ENCODE assay signal across 17 cellular contexts in the genomic region with DNA sequence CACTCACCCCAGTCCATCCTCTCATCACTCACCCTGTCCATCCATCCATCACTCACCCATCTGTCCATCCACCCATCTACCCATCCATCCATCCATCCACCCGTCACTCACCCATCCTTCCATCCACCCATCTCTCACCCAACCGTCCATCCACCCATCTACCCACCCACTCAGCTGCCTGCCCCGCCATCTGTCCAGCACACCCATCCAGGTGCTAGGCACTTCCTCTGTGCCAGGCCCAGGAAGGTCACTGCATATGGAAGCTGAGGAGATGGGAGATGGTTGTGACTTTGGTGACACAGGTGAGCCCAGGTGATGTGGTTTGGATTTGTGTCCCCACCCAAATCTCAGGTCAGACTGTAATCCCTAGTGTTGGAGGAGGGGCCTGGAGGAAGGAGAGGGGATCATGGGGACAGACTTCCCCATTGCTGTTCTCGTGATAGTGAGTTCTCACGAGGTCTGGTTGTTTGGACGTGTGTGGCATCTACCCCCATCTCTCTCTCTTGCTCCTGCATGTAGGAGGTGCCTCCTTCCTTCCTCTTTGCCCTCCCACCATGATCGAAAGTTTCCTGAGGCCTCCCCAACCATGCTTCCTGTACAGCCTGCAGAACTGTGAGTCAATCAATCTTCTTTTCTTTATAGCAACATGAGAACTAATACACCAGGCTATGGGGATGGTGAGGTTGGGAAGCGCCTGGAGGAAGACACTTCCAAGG. TPM values are rescaled to one million over a fixed set of nuclear protein-coding genes. Genes with fewer than 3 reads are reported as not detected.
DNase-seq lines count a peak whose midpoint lies in the region; ATAC-seq and TF ChIP-seq lines count a peak whose summit lies in the region.
"Had no signal": no experiment of that assay in that cellular context is flagged by ENCODE, and none has a peak within 500 bp of the region (broad histone marks: within the 10 kb centered on the region; RNA-seq: fewer than 3 reads in every experiment).

No MANE protein-coding gene starts in this region.

- CTCF ChIA-PET in activated CD4-positive, alpha-beta T cell treated with anti-CD3 and anti-CD28 coated beads for 36 hours (lab: Charles Lee), result no interaction called here

- TF ChIP-seq POLR2A in NB4 (IDR thresholded peaks at IDR 0.05; ENCODE audit: extremely low read depth, insufficient read length), result no peak

- H3K36me3 ChIP-seq in GM23338 (ENCODE audit: insufficient read depth), result 0 out of 2 replicates have a peak, but pooled peaks cover 12% of the 10 kb centered on the region

- no peaks in the 10 kb centered on the region for H3K79me2 ChIP-seq in GM23338 (replicated peaks; ENCODE audit: insufficient read depth)

- H3K27me3 ChIP-seq in GM23338 (ENCODE audit: insufficient read depth), result no peaks in the 10 kb centered on the region
- H3K27me3 ChIP-seq: ascending aorta, esophagus squamous epithelium had no signal

- no peaks in the 10 kb centered on the region for H3K9me2 ChIP-seq in GM23338 (ENCODE audit: insufficient read depth)

- peaks cover 7% of the 10 kb centered on the region for H3K4me1 Mint-ChIP-seq in activated CD4-positive, alpha-beta T cell treated with anti-CD3 and anti-CD28 coated beads for 36 hours
- H3K4me1 Mint-ChIP-seq in chondrocyte (ENCODE audit: low read depth), result no peaks in the 10 kb centered on the region
- H3K4me1 Mint-ChIP-seq in GM23338, result no peaks in the 10 kb centered on the region

- peak overlapping the region; percentile 71 for H3K27ac Mint-ChIP-seq in activated CD4-positive, alpha-beta T cell treated with anti-CD3 and anti-CD28 coated beads for 36 hours
- H3K27ac Mint-ChIP-seq in chondrocyte (ENCODE audit: unreplicated experiment), result no peak overlapping the region
- no peak overlapping the region for H3K27ac Mint-ChIP-seq in GM23338
- H3K27ac Mint-ChIP-seq: dendritic cell treated with granulocyte-macrophage colony-stimulating factor and Interleukin-4, amounts not matched to agents 40 ng/mL and 50 ng/mL, for 4 days had no signal

- H3K4me1 ChIP-seq in GM23338 (ENCODE audit: insufficient read depth), result no peaks in the 10 kb centered on the region
- H3K4me1 ChIP-seq: ascending aorta, esophagus squamous epithelium had no signal

- no peak overlapping the region for H3K4me3 Mint-ChIP-seq in activated CD4-positive, alpha-beta T cell treated with anti-CD3 and anti-CD28 coated beads for 36 hours
- H3K4me3 Mint-ChIP-seq in chondrocyte (ENCODE audit: unreplicated experiment) (no peak overlapping the region), GM23338 (no peak overlapping the region)
- H3K4me3 Mint-ChIP-seq: dendritic cell treated with granulocyte-macrophage colony-stimulating factor and Interleukin-4, amounts not matched to agents 40 ng/mL and 50 ng/mL, for 4 days had no signal

- no peak overlapping the region for H2AFZ ChIP-seq in GM23338

- H3K27me3 Mint-ChIP-seq in activated CD4-positive, alpha-beta T cell treated with anti-CD3 and anti-CD28 coated beads for 36 hours, result no peaks in the 10 kb centered on the region
- H3K27me3 Mint-ChIP-seq in chondrocyte (ENCODE audit: low read depth) (no peaks in the 10 kb centered on the region), GM23338 (ENCODE audit: insufficient read depth, low read depth, poor library complexity) (peaks cover 10% of the 10 kb centered on the region)
- H3K27me3 Mint-ChIP-seq: dendritic cell treated with granulocyte-macrophage colony-stimulating factor and Interleukin-4, amounts not matched to agents 40 ng/mL and 50 ng/mL, for 4 days had no signal

- DNase-seq in activated CD4-positive, alpha-beta T cell treated with anti-CD3 and anti-CD28 coated beads for 36 hours, result peak; percentile 4
- no peak for DNase-seq in activated CD4-positive, alpha-beta T cell treated with anti-CD3 and anti-CD28 coated beads for 1 hour
- peak; percentile 47 for DNase-seq in NB4 (ENCODE audit: low read depth)
- peak; percentile 65 for DNase-seq in chondrocyte (ENCODE audit: low spot score)
- peak; percentile 39 for DNase-seq in sciatic nerve (ENCODE audit: low spot score)
- DNase-seq in GM23338 (ENCODE audit: low spot score), result no peak
- DNase-seq in iPS-NIHi11 (ENCODE audit: low spot score), result no peak
- DNase-seq in NCI-H2029 treated with DMSO at 0.1 percent for 48 hours (lab: John Stamatoyannopoulos, UW), result no peak
- DNase-seq: activated CD8-positive, alpha-beta memory T cell treated with anti-CD3 and anti-CD28 coated beads, Interleukin-2, amount 50 U/mL, for 4 hours; COR-L47; esophagus squamous epithelium; NCI-H1417 treated with DMSO at 0.1 percent for 48 hours; NCI-H446 had no signal

- no peaks in the 10 kb centered on the region for H3F3A ChIP-seq in GM23338 (replicated peaks; ENCODE audit: low read depth)

- no peak for ATAC-seq in activated CD4-positive, alpha-beta T cell treated with anti-CD3 and anti-CD28 coated beads for 36 hours
- ATAC-seq in sciatic nerve, result no peak
- no peak for ATAC-seq in GM23338
- ATAC-seq: SK-N-SH treated with all-trans-retinoic acid at 6 μM for 48 hours had no signal

- peaks cover 2% of the 10 kb centered on the region for H3K9me3 Mint-ChIP-seq in activated CD4-positive, alpha-beta T cell treated with anti-CD3 and anti-CD28 coated beads for 36 hours (ENCODE audit: low read depth)
- H3K9me3 Mint-ChIP-seq in chondrocyte (ENCODE audit: low read depth) (no peaks in the 10 kb centered on the region), GM23338 (peaks cover 10% of the 10 kb centered on the region)

- no peak overlapping the region for H3K4me3 ChIP-seq in NB4 (ENCODE audit: low read depth, low read length)
- H3K4me3 ChIP-seq in GM23338, result no peak overlapping the region
- H3K4me3 ChIP-seq: ascending aorta, esophagus squamous epithelium had no signal

- POLR2A ChIA-PET in activated CD4-positive, alpha-beta T cell treated with anti-CD3 and anti-CD28 coated beads for 36 hours (lab: Charles Lee), result no interaction called here

- intact Hi-C loops in activated CD4-positive, alpha-beta T cell treated with anti-CD3 and anti-CD28 coated beads for 36 hours (cut with DNase I, micrococcal nuclease), result no loop called here
- intact Hi-C loops in sciatic nerve (cut with DNase I), result no loop called here

- H3K36me3 Mint-ChIP-seq in activated CD4-positive, alpha-beta T cell treated with anti-CD3 and anti-CD28 coated beads for 36 hours (ENCODE audit: low read depth), result peaks cover 35% of the 10 kb centered on the region
- H3K36me3 Mint-ChIP-seq in chondrocyte (ENCODE audit: low read depth) (peaks cover 34% of the 10 kb centered on the region), GM23338 (ENCODE audit: low read depth) (peaks cover 46% of the 10 kb centered on the region)

- H3K27ac ChIP-seq in GM23338 (ENCODE audit: low read depth), result no peak overlapping the region
- H3K27ac ChIP-seq: 22Rv1, ascending aorta, esophagus squamous epithelium had no signal

- TF ChIP-seq CTCF in NB4 (IDR thresholded peaks at IDR 0.05; ENCODE audit: low read depth, low read length) (no peak), chondrocyte (IDR thresholded peaks at IDR 0.05) (no peak), GM23338 (conservative IDR thresholded peaks at IDR 0.05; ENCODE audit: low read depth in 2 of 2) (no peak)

- no peaks in the 10 kb centered on the region for H4K20me1 ChIP-seq in GM23338 (replicated peaks; ENCODE audit: insufficient read depth)

- H3K4me2 ChIP-seq in GM23338, result no peak overlapping the region

TF ChIP-seq in GM23338, 12 proteins besides CTCF, POLR2A, EP300 and RAD21 (continues in another document):
- TF ChIP-seq ZNF331 (CRISPR knock-in tag; IDR thresholded peaks at IDR 0.05; ENCODE audit: low read depth) (no peak), REST (IDR thresholded peaks at IDR 0.05; ENCODE audit: unreplicated experiment) (no peak), NANOG (IDR thresholded peaks at IDR 0.05; ENCODE audit: borderline replicate concordance) (no peak), EZH2 (IDR thresholded peaks at IDR 0.05; ENCODE audit: low read depth, unreplicated experiment) (no peak), ETS1 (IDR thresholded peaks at IDR 0.05) (no peak), CREB1 (CRISPR knock-in tag; IDR thresholded peaks at IDR 0.05; ENCODE audit: low read depth) (no peak), STAT1 (IDR thresholded peaks at IDR 0.05; ENCODE audit: unreplicated experiment) (no peak)

RNA-seq across cellular contexts. Expression of gene C13orf46, which starts 15.9 kb away (rescaled TPM):
- total RNA-seq in activated CD4-positive, alpha-beta T cell treated with anti-CD3 and anti-CD28 coated beads for 36 hours, result 1 to 10 TPM; 1.6 to 2.2 TPM
- 1.7 to 2.2 TPM (median 2.0 TPM) in 3 replicates for total RNA-seq in chondrocyte
- total RNA-seq in sciatic nerve, result 3.6 TPM
- total RNA-seq in GM23338 (2014; rRNA removed; shearing (Covaris generic)), result 1.5 TPM in 1 of 2 replicates, not detected in the other
- polyA plus RNA-seq in GM23338 (2016; fragmentation: Nextera tagmentation; extraction: Ambion mirVana), result 0.12 and 0.44 TPM in 2 replicates
- total RNA-seq: esophagus squamous epithelium had no signal

Comparison
In these comparisons a context has a peak if more than half of its experiments do, and no peak if none do; other contexts are left out.
1. DNase-seq: peak in activated CD4-positive, alpha-beta T cell treated with anti-CD3 and anti-CD28 coated beads for 36 hours (single experiment), NB4 (single experiment), chondrocyte (single experiment) and sciatic nerve (single experiment); none in activated CD4-positive, alpha-beta T cell treated with anti-CD3 and anti-CD28 coated beads for 1 hour (single experiment), GM23338 (single experiment), iPS-NIHi11 (single experiment) and NCI-H2029 treated with DMSO at 0.1 percent for 48 hours (single experiment).